17 cellular contexts compared by ENCODE assay signal in the genomic region with DNA sequence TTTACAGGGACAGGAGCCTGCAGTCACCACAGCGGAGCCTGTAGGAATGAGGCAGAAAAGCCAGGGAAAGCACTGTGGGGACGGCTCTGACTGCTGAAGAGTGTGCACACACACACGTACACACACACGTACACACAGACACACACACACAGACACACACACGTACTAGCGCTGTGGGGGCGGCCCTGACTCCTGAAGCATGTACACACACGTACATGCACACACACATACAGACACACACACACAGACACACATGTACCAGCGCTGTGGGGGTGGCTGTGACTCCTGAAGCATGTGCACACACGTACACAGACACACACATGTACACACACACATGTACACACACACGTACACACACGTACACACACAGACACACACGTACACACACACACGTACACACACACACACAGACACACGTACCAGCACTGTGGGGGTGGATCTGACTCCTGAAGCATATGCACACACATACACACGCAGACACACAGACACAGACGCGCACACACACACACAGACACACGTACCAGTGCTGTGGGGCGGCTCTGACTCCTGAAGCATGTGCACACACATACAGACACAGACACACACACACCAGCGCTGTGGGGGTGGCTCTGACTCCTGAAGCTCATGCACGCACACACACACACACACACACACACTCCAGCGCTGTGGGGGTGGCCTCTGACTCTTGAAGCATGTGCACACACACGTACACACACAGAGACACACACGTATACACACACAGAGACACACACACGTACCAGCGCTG.
DNase-seq lines count a peak whose midpoint lies in the region; ATAC-seq and TF ChIP-seq lines count a peak whose summit lies in the region.
"Had no signal": no experiment of that assay in that cellular context is flagged by ENCODE, and none has a peak within 500 bp of the region (broad histone marks: within the 10 kb centered on the region; RNA-seq: fewer than 3 reads in every experiment).

No MANE protein-coding gene starts in this region.

- H3K4ac ChIP-seq in trophoblast cell (ENCODE audit: low read depth, low read length) = no peak overlapping the region

- intact Hi-C loops in left lung (cut with DNase I) = no loop called here

- H3K27me3 ChIP-seq in BLaER1 (no peaks in the 10 kb centered on the region), left lung (no peaks in the 10 kb centered on the region), trophoblast cell (ENCODE audit: insufficient read depth, low read length) (no peaks in the 10 kb centered on the region)
- H3K27me3 ChIP-seq in CD8-positive, alpha-beta memory T cell (ENCODE audit: insufficient read depth, low read length, poor library complexity, severe bottlenecking) = no peaks in the 10 kb centered on the region

- no CpG with 5 or more reads among the region's 27 CpGs for WGBS in trophoblast cell (ENCODE audit: extremely low coverage, insufficient coverage, insufficient read length)

- peak overlapping the region; percentile 31 for H3K23ac ChIP-seq in trophoblast cell (ENCODE audit: low read length)

- peak overlapping the region in 1 of 8 donors; percentile 37 for H3K27ac Mint-ChIP-seq in CD8-positive, alpha-beta memory T cell
- H3K27ac Mint-ChIP-seq: CD4-positive, alpha-beta memory T cell had no signal

- ATAC-seq in left lung (no peak), GM19328 (IDR thresholded peaks at IDR 0.05; ENCODE audit: unreplicated experiment) (no peak)

- no peak overlapping the region for H4K8ac ChIP-seq in trophoblast cell (ENCODE audit: low read depth, low read length)

- H2AK5ac ChIP-seq in trophoblast cell (ENCODE audit: low read length) = no peak overlapping the region

- peaks cover 11% of the 10 kb centered on the region in 2 donors for H3K27me3 Mint-ChIP-seq in CD8-positive, alpha-beta memory T cell

- H3K36me3 ChIP-seq in BLaER1 (peaks cover 8% of the 10 kb centered on the region; the same call in 1 of the 2 replicates), SK-N-MC (ENCODE audit: insufficient read depth, low read length) (no peaks in the 10 kb centered on the region), left lung (no peaks in the 10 kb centered on the region), trophoblast cell (ENCODE audit: control insufficient read depth in 1 of 2, insufficient read depth in 2 of 2, low read length in 2 of 2) (no peaks in the 10 kb centered on the region)
- H3K36me3 ChIP-seq in CD8-positive, alpha-beta memory T cell (ENCODE audit: insufficient read depth, low read length) = no peaks in the 10 kb centered on the region

- no peak overlapping the region for H4K12ac ChIP-seq in trophoblast cell (ENCODE audit: low read depth, low read length)

- peaks cover 56% of the 10 kb centered on the region for H3K4me1 ChIP-seq in BLaER1
- H3K4me1 ChIP-seq in left lung = no peaks in the 10 kb centered on the region
- H3K4me1 ChIP-seq in trophoblast cell (ENCODE audit: control insufficient read depth in 1 of 2, insufficient read depth in 2 of 2, low read length in 2 of 2) = no peaks in the 10 kb centered on the region
- no peaks in the 10 kb centered on the region for H3K4me1 ChIP-seq in CD8-positive, alpha-beta memory T cell (ENCODE audit: insufficient read depth, low read length)

- DNase-seq in SK-N-MC (ENCODE audit: low read depth, low spot score) (no peak), left lung (peak; percentile 22 to 43), trophoblast cell (no peak), SK-N-DZ (ENCODE audit: low spot score) (no peak)
- no peak for DNase-seq in CD8-positive, alpha-beta memory T cell
- DNase-seq: AML-193; CD4-positive, alpha-beta memory T cell; H9; KG1; NCI-H1092; NCI-H1694 treated with DMSO at 0.1 percent for 48 hours; NCI-H345; NCI-H526 treated with DMSO at 0.1 percent for 48 hours; OCI-M1 had no signal

- no peaks in the 10 kb centered on the region for H4K20me1 ChIP-seq in BLaER1

- H3K9me3 ChIP-seq in BLaER1 (peaks cover 17% of the 10 kb centered on the region), SK-N-MC (ENCODE audit: low read depth, low read length) (no peaks in the 10 kb centered on the region), left lung (no peaks in the 10 kb centered on the region), trophoblast cell (ENCODE audit: insufficient read depth, low read depth, low read length) (peaks cover 18% of the 10 kb centered on the region)
- no peaks in the 10 kb centered on the region for H3K9me3 ChIP-seq in CD8-positive, alpha-beta memory T cell (ENCODE audit: low read length)

- TF ChIP-seq CTCF in left lung (IDR thresholded peaks at IDR 0.05) = no peak

- peaks cover 3 to 5% (median 5%) of the 10 kb centered on the region in 3 donors for H3K4me1 Mint-ChIP-seq in CD8-positive, alpha-beta memory T cell
- H3K4me1 Mint-ChIP-seq: CD4-positive, alpha-beta memory T cell had no signal

- CTCF ChIA-PET in CD8-positive, alpha-beta memory T cell (lab: Charles Lee) = no interaction called here

- no peak overlapping the region for H2BK120ac ChIP-seq in trophoblast cell (ENCODE audit: insufficient read depth, low read length, poor library complexity)

- H3K4me2 ChIP-seq in BLaER1 = peak overlapping the region; percentile 78
- no peak overlapping the region for H3K4me2 ChIP-seq in trophoblast cell (ENCODE audit: low read length)

- peak overlapping the region; percentile 81 for H3K9ac ChIP-seq in BLaER1
- peak overlapping the region; percentile 15 for H3K9ac ChIP-seq in SK-N-MC (ENCODE audit: insufficient read length)
- no peak overlapping the region for H3K9ac ChIP-seq in trophoblast cell (ENCODE audit: low read length)

- no peaks in the 10 kb centered on the region for H3K79me1 ChIP-seq in trophoblast cell (ENCODE audit: low read length)

- H3K14ac ChIP-seq in trophoblast cell (ENCODE audit: low read length) = no peak overlapping the region

- H4K91ac ChIP-seq in trophoblast cell (ENCODE audit: low read depth, low read length) = no peak overlapping the region

- H3K18ac ChIP-seq in trophoblast cell (ENCODE audit: low read length) = no peak overlapping the region

- H2AFZ ChIP-seq in trophoblast cell (ENCODE audit: insufficient read depth, low read length, poor library complexity) = no peak overlapping the region

- POLR2A ChIA-PET in CD8-positive, alpha-beta memory T cell (lab: Charles Lee) = no interaction called here

- peaks cover 0 to 2% (median 0%) of the 10 kb centered on the region in 3 donors for H3K36me3 Mint-ChIP-seq in CD8-positive, alpha-beta memory T cell
- H3K36me3 Mint-ChIP-seq: CD4-positive, alpha-beta memory T cell had no signal

- H3K27ac ChIP-seq in BLaER1 (peak overlapping the region; percentile 87), SK-N-MC (peak overlapping the region; percentile 64), left lung (no peak overlapping the region), trophoblast cell (ENCODE audit: low read depth, low read length) (no peak overlapping the region)
- H3K27ac ChIP-seq in CD8-positive, alpha-beta memory T cell (ENCODE audit: low read depth, low read length) = no peak overlapping the region
- H3K27ac ChIP-seq: RWPE1 had no signal

- no peak overlapping the region for H2BK5ac ChIP-seq in trophoblast cell (ENCODE audit: low read depth, low read length, poor library complexity)

- no peaks in the 10 kb centered on the region for H3K79me2 ChIP-seq in trophoblast cell (ENCODE audit: control insufficient read depth, insufficient read depth, low read length, poor library complexity)

- H3K9me3 Mint-ChIP-seq in CD8-positive, alpha-beta memory T cell = peaks cover 0 to 2% (median 0%) of the 10 kb centered on the region in 5 donors

- H3K4me3 ChIP-seq in BLaER1 (peak overlapping the region; percentile 70), SK-N-MC (no peak overlapping the region), left lung (no peak overlapping the region), trophoblast cell (ENCODE audit: low read depth, low read length) (peak overlapping the region; percentile 46)
- H3K4me3 ChIP-seq in CD8-positive, alpha-beta memory T cell (ENCODE audit: low read length) = no peak overlapping the region

- no peak overlapping the region for H3K4me3 Mint-ChIP-seq in CD8-positive, alpha-beta memory T cell
- H3K4me3 Mint-ChIP-seq: H9 had no signal

- H2BK12ac ChIP-seq in trophoblast cell (ENCODE audit: low read length) = no peak overlapping the region

Comparison
In these comparisons a context has a peak if more than half of its experiments do, and no peak if none do; other contexts are left out.
1. H3K27ac ChIP-seq: peak in BLaER1 (single experiment) and SK-N-MC (single experiment); none in left lung (0 of 2), trophoblast cell (single experiment) and CD8-positive, alpha-beta memory T cell (single experiment).
2. H3K4me3 ChIP-seq: peak in BLaER1 (single experiment) and trophoblast cell (single experiment); none in SK-N-MC (single experiment), left lung (0 of 2) and CD8-positive, alpha-beta memory T cell (single experiment).
3. DNase-seq: peak in left lung (2 of 2); none in SK-N-MC (single experiment), trophoblast cell (0 of 2), CD8-positive, alpha-beta memory T cell (0 of 5) and SK-N-DZ (single experiment).